Comparison of ENCODE assay signal across 8 cellular contexts in genomic region chr5:140240987-140241706, GRCh38.
DNase-seq lines count a peak whose midpoint lies in the region; ATAC-seq and TF ChIP-seq lines count a peak whose summit lies in the region.

No MANE protein-coding gene starts in this region.

- H3K27me3 Mint-ChIP-seq in stimulated activated naive CD8-positive, alpha-beta T cell treated with anti-CD3 and anti-CD28 coated beads, Interleukin-15, amount 100 ng/mL, for 72 hours = no peaks in the 10 kb centered on the region

- H3K4me2 ChIP-seq in MM.1S (ENCODE audit: low read depth, low read length) = no peak overlapping the region

- in situ Hi-C loops in Panc1 (cut with HindIII; ENCODE audit: low pct_unique_long_range_greater_than_20kb, low sequenced_read_pairs) = no loop called here

- peaks cover 19% of the 10 kb centered on the region for H3K4me1 Mint-ChIP-seq in stimulated activated naive CD8-positive, alpha-beta T cell treated with anti-CD3 and anti-CD28 coated beads, Interleukin-15, amount 100 ng/mL, for 72 hours

- no peaks in the 10 kb centered on the region for H3F3A ChIP-seq in MM.1S (ENCODE audit: insufficient read depth, low read length)

- H3K36me3 ChIP-seq in Panc1 (ENCODE audit: control insufficient read depth, insufficient read depth, low read length) (no peaks in the 10 kb centered on the region), vagina (no peaks in the 10 kb centered on the region), MM.1S (replicated peaks; ENCODE audit: insufficient read depth, low read length) (no peaks in the 10 kb centered on the region)

- no peaks in the 10 kb centered on the region for H3K9me3 ChIP-seq in Panc1 (ENCODE audit: control insufficient read depth, insufficient read depth, low read depth, low read length)
- no peaks in the 10 kb centered on the region for H3K9me3 ChIP-seq in vagina
- no peaks in the 10 kb centered on the region for H3K9me3 ChIP-seq in MM.1S (replicated peaks; ENCODE audit: insufficient read depth, low read length)

- H3K79me2 ChIP-seq in MM.1S (ENCODE audit: low read length) = no peaks in the 10 kb centered on the region

- no peak overlapping the region for H3K9ac ChIP-seq in MM.1S (ENCODE audit: low read length)

- no TSS peak for BruUV-seq in Panc1 (replicated peaks; lab: Mats Ljungman, UMichigan)

- no peak overlapping the region for H3K4me3 Mint-ChIP-seq in stimulated activated naive CD8-positive, alpha-beta T cell treated with anti-CD3 and anti-CD28 coated beads, Interleukin-15, amount 100 ng/mL, for 72 hours

- H3K27me3 ChIP-seq in Panc1 (ENCODE audit: control insufficient read depth, insufficient read depth, low read length) (no peaks in the 10 kb centered on the region), vagina (no peaks in the 10 kb centered on the region), MM.1S (replicated peaks; ENCODE audit: insufficient read depth, low read length) (no peaks in the 10 kb centered on the region)

- no peak for TF ChIP-seq POLR2A in vagina (IDR thresholded peaks at IDR 0.05)

- peaks cover 27% of the 10 kb centered on the region for H3K4me1 ChIP-seq in Panc1 (ENCODE audit: control insufficient read depth, insufficient read depth, low read length)
- peaks cover 55% of the 10 kb centered on the region for H3K4me1 ChIP-seq in vagina
- H3K4me1 ChIP-seq in MM.1S (ENCODE audit: low read length) = 0 out of 2 replicates have a peak, but pooled peaks cover 3% of the 10 kb centered on the region

- no peaks in the 10 kb centered on the region for H3K9me3 Mint-ChIP-seq in stimulated activated naive CD8-positive, alpha-beta T cell treated with anti-CD3 and anti-CD28 coated beads, Interleukin-15, amount 100 ng/mL, for 72 hours

- no peaks in the 10 kb centered on the region for H3K9me2 ChIP-seq in MM.1S (replicated peaks; ENCODE audit: insufficient read depth, low read length)

- intact Hi-C loops in Panc1 (cut with micrococcal nuclease; ENCODE audit: unreplicated experiment) (no loop called here), vagina (cut with DNase I) (loop anchor here (2.0 kb wide), 1 partner anchor 108 kb away; no protein-coding TSS in a partner anchor)

- POLR2A ChIA-PET in Panc1 (lab: Charles Lee) = interaction anchor here (1.1 kb wide), 1 partner anchor 118 kb away, joined by 3 read pairs; no protein-coding TSS in a partner anchor

- no peak for TF ChIP-seq CTCF in Panc1 (IDR thresholded peaks at IDR 0.05)
- no peak for TF ChIP-seq CTCF in vagina (IDR thresholded peaks at IDR 0.05)
- no peak for TF ChIP-seq CTCF in MM.1S (IDR thresholded peaks at IDR 0.05; ENCODE audit: low read length)

- no peak overlapping the region for H2AFZ ChIP-seq in MM.1S (ENCODE audit: low read length)

- H4K20me1 ChIP-seq in MM.1S (ENCODE audit: insufficient read depth, low read length) = no peaks in the 10 kb centered on the region

- peak overlapping the region in 1 of 2 donors; percentile 42 for H3K27ac Mint-ChIP-seq in stimulated activated naive CD8-positive, alpha-beta T cell treated with anti-CD3 and anti-CD28 coated beads, Interleukin-15, amount 100 ng/mL, for 72 hours

- ATAC-seq in Panc1 = peak; percentile 31
- ATAC-seq in HG02938 (IDR thresholded peaks at IDR 0.05; ENCODE audit: unreplicated experiment) = no peak
- ATAC-seq in stimulated activated naive CD8-positive, alpha-beta T cell treated with anti-CD3 and anti-CD28 coated beads, Interleukin-15, amount 100 ng/mL, for 72 hours = no peak

- DNase-seq in HCEC 1CT (peak; percentile 85), Panc1 (ENCODE audit: low read depth, low spot score) (peak; percentile 58), epithelial cell of prostate (ENCODE audit: low read depth, low spot score) (no peak), midbrain (lab: John Stamatoyannopoulos, UW) (peak; percentile 95), vagina (ENCODE audit: extremely low spot score in 2 of 2) (no peak), MM.1S (no peak)
- DNase-seq in stimulated activated naive CD8-positive, alpha-beta T cell treated with anti-CD3 and anti-CD28 coated beads, Interleukin-15, amount 100 ng/mL, for 72 hours = no peak

- CTCF ChIA-PET in Panc1 (lab: Charles Lee) = interaction anchor here (1.0 to 2.3 kb wide), 4 partner anchors 105 to 118 kb away, joined by 3 to 20 read pairs (median 10); partner anchors contain the start of gene HBEGF

- H3K27ac ChIP-seq in Panc1 (ENCODE audit: low read length) (no peak overlapping the region), epithelial cell of prostate (peak overlapping the region; percentile 80), vagina (peak overlapping the region; percentile 63), MM.1S (ENCODE audit: low read length) (no peak overlapping the region)

- H3K4me3 ChIP-seq in Panc1 (ENCODE audit: low read depth in 2 of 2, low read length in 2 of 2) (no peak overlapping the region), vagina (no peak overlapping the region), MM.1S (ENCODE audit: low read length) (no peak overlapping the region)

Comparison
In these comparisons a context has a peak if more than half of its experiments do, and no peak if none do; other contexts are left out.
1. DNase-seq: peak in HCEC 1CT (single experiment), Panc1 (single experiment) and midbrain (single experiment); none in epithelial cell of prostate (single experiment), vagina (0 of 2), stimulated activated naive CD8-positive, alpha-beta T cell treated with anti-CD3 and anti-CD28 coated beads, Interleukin-15, amount 100 ng/mL, for 72 hours (0 of 2) and MM.1S (single experiment).
2. H3K27ac ChIP-seq: peak in epithelial cell of prostate (single experiment) and vagina (single experiment); none in Panc1 (single experiment) and MM.1S (single experiment).